18 cellular contexts compared by ENCODE assay signal in genomic region chr3:167952969-167953368, GRCh38.
"Had no signal": no experiment of that assay in that cellular context is flagged by ENCODE, and none has a peak within 500 bp of the region (broad histone marks: within the 10 kb centered on the region; RNA-seq: fewer than 3 reads in every experiment).

No MANE protein-coding gene starts in this region.

- H3K79me2 ChIP-seq: hepatocyte had no signal

- H3K4me3 Mint-ChIP-seq: dendritic cell treated with granulocyte-macrophage colony-stimulating factor and Interleukin-4, amounts not matched to agents 40 ng/mL and 50 ng/mL, for 4 days; mesothelial cell of epicardium; naive B cell had no signal

- DNase-seq: colonic mucosa; cortex of kidney; effector CD8-positive, alpha-beta T cell; foreskin keratinocyte; heart left ventricle; hypothalamus; left cardiac atrium; left lung; left ventricle myocardium superior; lower lobe of right lung; mesenchymal stem cell; mucosa of descending colon; naive B cell had no signal

- H3K36me3 ChIP-seq: colonic mucosa, esophagus muscularis mucosa, gastroesophageal sphincter, heart left ventricle, left lung, lower lobe of right lung had no signal

- H3K4me1 Mint-ChIP-seq: mesothelial cell of epicardium, naive B cell had no signal

- H3K27me3 ChIP-seq: colonic mucosa, esophagus muscularis mucosa, foreskin keratinocyte, gastroesophageal sphincter, heart left ventricle, hepatocyte, left lung had no signal

- H3K9me3 ChIP-seq: colonic mucosa, esophagus muscularis mucosa, left lung, lower lobe of right lung, mucosa of descending colon had no signal

- ATAC-seq: foreskin keratinocyte, gastroesophageal sphincter, heart left ventricle, left cardiac atrium, left lung, left ventricle myocardium superior, lower lobe of right lung, mucosa of descending colon had no signal

- H3K27ac Mint-ChIP-seq: dendritic cell treated with granulocyte-macrophage colony-stimulating factor and Interleukin-4, amounts not matched to agents 40 ng/mL and 50 ng/mL, for 4 days; mesothelial cell of epicardium; naive B cell had no signal

- H3K4me2 ChIP-seq: hepatocyte had no signal

- H3K4me1 ChIP-seq: colonic mucosa, esophagus muscularis mucosa, foreskin keratinocyte, gastroesophageal sphincter, heart left ventricle, left lung, lower lobe of right lung had no signal

- H3K27ac ChIP-seq: colonic mucosa, esophagus muscularis mucosa, foreskin keratinocyte, gastroesophageal sphincter, heart left ventricle, hepatocyte, left lung, lower lobe of right lung had no signal

- H3K9me3 Mint-ChIP-seq: dendritic cell treated with granulocyte-macrophage colony-stimulating factor and Interleukin-4, amounts not matched to agents 40 ng/mL and 50 ng/mL, for 4 days had no signal

- H2AFZ ChIP-seq: hepatocyte had no signal

- H3K36me3 Mint-ChIP-seq: mesothelial cell of epicardium, naive B cell had no signal

- H3K4me3 ChIP-seq: colonic mucosa, esophagus muscularis mucosa, gastroesophageal sphincter, heart left ventricle, hepatocyte, left lung, lower lobe of right lung, mucosa of descending colon had no signal
